9 cellular contexts compared by ENCODE assay signal in genomic region chr2:1817256-1818127, GRCh38.
A peak's percentile ranks its signal among the peaks of the same experiment; 100 is the strongest.
DNase-seq lines count a peak whose midpoint lies in the region; ATAC-seq and TF ChIP-seq lines count a peak whose summit lies in the region.
"Had no signal": no experiment of that assay in that cellular context is flagged by ENCODE, and none has a peak within 500 bp of the region (broad histone marks: within the 10 kb centered on the region; RNA-seq: fewer than 3 reads in every experiment).

No MANE protein-coding gene starts in this region.

- no peaks in the 10 kb centered on the region for H3K9me3 Mint-ChIP-seq in activated naive CD4-positive, alpha-beta T cell treated with anti-CD3 and anti-CD28 coated beads for 36 hours
- H3K9me3 Mint-ChIP-seq in osteocyte (ENCODE audit: unreplicated experiment), result no peaks in the 10 kb centered on the region
- H3K9me3 Mint-ChIP-seq: IgD-negative memory B cell had no signal

- H3K27me3 Mint-ChIP-seq in activated naive CD4-positive, alpha-beta T cell treated with anti-CD3 and anti-CD28 coated beads for 36 hours (ENCODE audit: low read depth), result peaks cover 7% of the 10 kb centered on the region
- no peaks in the 10 kb centered on the region for H3K27me3 Mint-ChIP-seq in osteocyte (ENCODE audit: unreplicated experiment)

- H3K27ac ChIP-seq in temporal lobe (ENCODE audit: low read depth, low read length), result peak overlapping the region; percentile 59

- CTCF ChIA-PET in activated naive CD4-positive, alpha-beta T cell treated with anti-CD3 and anti-CD28 coated beads for 36 hours (lab: Charles Lee), result interaction anchor here (0.5 to 1.3 kb wide), 5 partner anchors 8 to 366 kb away, joined by 3 to 4 read pairs (median 3); no protein-coding TSS in a partner anchor

- no peaks in the 10 kb centered on the region for H3K36me3 Mint-ChIP-seq in activated naive CD4-positive, alpha-beta T cell treated with anti-CD3 and anti-CD28 coated beads for 36 hours (ENCODE audit: low read depth)
- H3K36me3 Mint-ChIP-seq in osteocyte (ENCODE audit: unreplicated experiment), result no peaks in the 10 kb centered on the region
- H3K36me3 Mint-ChIP-seq: IgD-negative memory B cell had no signal

- peak; percentile 97 for DNase-seq in AG08396 (ENCODE audit: low spot score)
- DNase-seq in RKO (ENCODE audit: low spot score), result peak; percentile 85
- DNase-seq in activated naive CD4-positive, alpha-beta T cell treated with anti-CD3 and anti-CD28 coated beads for 36 hours, result peak; percentile 56
- DNase-seq in glomerular endothelial cell (ENCODE audit: extremely low read depth, low read depth, low spot score), result peak; percentile 3
- peak; percentile 90 for DNase-seq in osteocyte (ENCODE audit: extremely low spot score, unreplicated experiment)

- intact Hi-C loops in activated naive CD4-positive, alpha-beta T cell treated with anti-CD3 and anti-CD28 coated beads for 36 hours (cut with micrococcal nuclease), result no loop called here

- peak; percentile 99 for TF ChIP-seq CTCF in osteocyte (IDR thresholded peaks at IDR 0.05)

- ATAC-seq in GM18907 (IDR thresholded peaks at IDR 0.05; ENCODE audit: unreplicated experiment), result peak; percentile 87
- peak; percentile 93 for ATAC-seq in HG03159 (IDR thresholded peaks at IDR 0.05; ENCODE audit: unreplicated experiment)

- H3K27ac Mint-ChIP-seq in activated naive CD4-positive, alpha-beta T cell treated with anti-CD3 and anti-CD28 coated beads for 36 hours, result no peak overlapping the region
- peak overlapping the region; percentile 77 for H3K27ac Mint-ChIP-seq in osteocyte (ENCODE audit: unreplicated experiment)
- H3K27ac Mint-ChIP-seq: IgD-negative memory B cell had no signal

- no peak overlapping the region for H3K4me3 Mint-ChIP-seq in activated naive CD4-positive, alpha-beta T cell treated with anti-CD3 and anti-CD28 coated beads for 36 hours
- H3K4me3 Mint-ChIP-seq in osteocyte (ENCODE audit: unreplicated experiment), result no peak overlapping the region
- H3K4me3 Mint-ChIP-seq: IgD-negative memory B cell had no signal

- H3K4me1 Mint-ChIP-seq in activated naive CD4-positive, alpha-beta T cell treated with anti-CD3 and anti-CD28 coated beads for 36 hours (ENCODE audit: low read depth), result no peaks in the 10 kb centered on the region
- peaks cover 13% of the 10 kb centered on the region for H3K4me1 Mint-ChIP-seq in osteocyte (ENCODE audit: unreplicated experiment)
- H3K4me1 Mint-ChIP-seq: IgD-negative memory B cell had no signal

Comparison
In these comparisons a context has a peak if more than half of its experiments do, and no peak if none do; other contexts are left out.
1. Peak in every context shown above with its lines: DNase-seq, ATAC-seq and H3K27ac ChIP-seq.
2. DNase-seq: peak in every context shown above with its lines; median percentile 97 in AG08396; 90 in osteocyte; 85 in RKO; 56 in activated naive CD4-positive, alpha-beta T cell treated with anti-CD3 and anti-CD28 coated beads for 36 hours; 3 in glomerular endothelial cell.